Comparison of ENCODE assay signal across 8 cellular contexts in genomic region chr9:15307523-15307841, GRCh38. TPM values are rescaled to one million over a fixed set of nuclear protein-coding genes. Genes with fewer than 3 reads are reported as not detected.
DNase-seq lines count a peak whose midpoint lies in the region; ATAC-seq and TF ChIP-seq lines count a peak whose summit lies in the region.

No MANE protein-coding gene starts in this region.

- H3K9me3 ChIP-seq in neuron (ENCODE audit: low read length): no peaks in the 10 kb centered on the region

- peak overlapping the region; percentile 74 for H3K27ac Mint-ChIP-seq in activated CD4-positive, alpha-beta T cell treated with anti-CD3 and anti-CD28 coated beads, Interleukin-2, amount 10 ng/mL, durations not matched to agents 24 days and 14 days
- peak overlapping the region; percentile 91 for H3K27ac Mint-ChIP-seq in chondrocyte (ENCODE audit: unreplicated experiment)

- DNase-seq in activated CD4-positive, alpha-beta T cell treated with anti-CD3 and anti-CD28 coated beads, Interleukin-2, amount 10 ng/mL, durations not matched to agents 24 days and 14 days: no peak
- no peak for DNase-seq in activated CD4-positive, alpha-beta T cell treated with anti-CD3 and anti-CD28 coated beads for 4 hours
- no peak for DNase-seq in chondrocyte (ENCODE audit: low spot score)
- DNase-seq in putamen (ENCODE audit: low spot score): no peak
- DNase-seq in SK-N-DZ (ENCODE audit: low spot score): no peak

- peak overlapping the region; percentile 99 for H3K4me3 Mint-ChIP-seq in activated CD4-positive, alpha-beta T cell treated with anti-CD3 and anti-CD28 coated beads, Interleukin-2, amount 10 ng/mL, durations not matched to agents 24 days and 14 days
- H3K4me3 Mint-ChIP-seq in chondrocyte (ENCODE audit: unreplicated experiment): peak overlapping the region; percentile 98

- H3K4me1 ChIP-seq in neuron (ENCODE audit: insufficient read depth, low read length): no peaks in the 10 kb centered on the region

- peaks cover 16% of the 10 kb centered on the region for H3K36me3 Mint-ChIP-seq in activated CD4-positive, alpha-beta T cell treated with anti-CD3 and anti-CD28 coated beads, Interleukin-2, amount 10 ng/mL, durations not matched to agents 24 days and 14 days (ENCODE audit: low read depth)
- peaks cover 3% of the 10 kb centered on the region for H3K36me3 Mint-ChIP-seq in chondrocyte (ENCODE audit: low read depth)

- H3K4me1 Mint-ChIP-seq in activated CD4-positive, alpha-beta T cell treated with anti-CD3 and anti-CD28 coated beads, Interleukin-2, amount 10 ng/mL, durations not matched to agents 24 days and 14 days: peaks cover 53% of the 10 kb centered on the region
- H3K4me1 Mint-ChIP-seq in chondrocyte (ENCODE audit: low read depth): peaks cover 56% of the 10 kb centered on the region

- H3K27me3 Mint-ChIP-seq in activated CD4-positive, alpha-beta T cell treated with anti-CD3 and anti-CD28 coated beads, Interleukin-2, amount 10 ng/mL, durations not matched to agents 24 days and 14 days: no peaks in the 10 kb centered on the region
- H3K27me3 Mint-ChIP-seq in chondrocyte (ENCODE audit: low read depth): no peaks in the 10 kb centered on the region

- peak overlapping the region; percentile 91 for H3K4me3 ChIP-seq in neuron (ENCODE audit: low read length)

- no peaks in the 10 kb centered on the region for H3K9me3 Mint-ChIP-seq in activated CD4-positive, alpha-beta T cell treated with anti-CD3 and anti-CD28 coated beads, Interleukin-2, amount 10 ng/mL, durations not matched to agents 24 days and 14 days
- H3K9me3 Mint-ChIP-seq in chondrocyte (ENCODE audit: low read depth): no peaks in the 10 kb centered on the region

- no peak for TF ChIP-seq CTCF in chondrocyte (IDR thresholded peaks at IDR 0.05)

- ATAC-seq in HG03460 (IDR thresholded peaks at IDR 0.05; ENCODE audit: unreplicated experiment): peak; percentile 17
- ATAC-seq in HG03354 (IDR thresholded peaks at IDR 0.05; ENCODE audit: poor library complexity, severe bottlenecking, unreplicated experiment): no peak

- H3K36me3 ChIP-seq in neuron (ENCODE audit: insufficient read depth, low read length): no peaks in the 10 kb centered on the region

- H2AFZ ChIP-seq in neuron (ENCODE audit: low read depth, low read length): peak overlapping the region; percentile 91

- H3K27me3 ChIP-seq in neuron (ENCODE audit: insufficient read depth, low read length): no peaks in the 10 kb centered on the region

- intact Hi-C loops in activated CD4-positive, alpha-beta T cell treated with anti-CD3 and anti-CD28 coated beads, Interleukin-2, amount 10 ng/mL, durations not matched to agents 24 days and 14 days (cut with micrococcal nuclease): no loop called here

RNA-seq across cellular contexts. Expression of gene TTC39B, which starts 0.5 kb away (rescaled TPM):
- 20.3 and 22.2 TPM in 2 replicates for total RNA-seq in activated CD4-positive, alpha-beta T cell treated with anti-CD3 and anti-CD28 coated beads, Interleukin-2, amount 10 ng/mL, durations not matched to agents 24 days and 14 days
- 27.9 to 35.1 TPM (median 30.6 TPM) in 3 replicates for total RNA-seq in chondrocyte
- polyA plus RNA-seq in SK-N-DZ (2014; cell fraction: cytosol; rRNA removed): 1.2 and 1.5 TPM in 2 replicates
- 1.8 and 2.3 TPM in 2 replicates for polyA plus RNA-seq in SK-N-DZ (2014; cell fraction: nucleus; rRNA removed)
